10 cellular contexts compared by ENCODE assay signal in genomic region chr10:119575506-119575905, GRCh38. TPM values are rescaled to one million over a fixed set of nuclear protein-coding genes. Genes with fewer than 3 reads are reported as not detected.
DNase-seq lines count a peak whose midpoint lies in the region; ATAC-seq and TF ChIP-seq lines count a peak whose summit lies in the region.
"Had no signal": no experiment of that assay in that cellular context is flagged by ENCODE, and none has a peak within 500 bp of the region (broad histone marks: within the 10 kb centered on the region; RNA-seq: fewer than 3 reads in every experiment).

No MANE protein-coding gene starts in this region.

- H4K91ac ChIP-seq in H9 (ENCODE audit: insufficient read length, low read depth, low read length), result no peak overlapping the region

- no peak overlapping the region for H4K5ac ChIP-seq in H9 (ENCODE audit: insufficient read length, low read depth, low read length)

- H4K20me1 ChIP-seq in H9 (ENCODE audit: control insufficient read depth, insufficient read depth, insufficient read length), result no peaks in the 10 kb centered on the region

- H3K79me1 ChIP-seq in H9 (ENCODE audit: insufficient read depth, low read depth, low read length, poor library complexity, severe bottlenecking), result no peaks in the 10 kb centered on the region

- H2BK20ac ChIP-seq in H9 (ENCODE audit: low read depth, low read length, poor library complexity, severe bottlenecking), result no peak overlapping the region

- H2AFZ ChIP-seq in H9 (ENCODE audit: low read length), result no peak overlapping the region

- CTCF ChIA-PET in CD8-positive, alpha-beta T cell (lab: Charles Lee), result interaction anchor here (0.6 kb wide), 1 partner anchor 20 kb away, joined by 4 read pairs; no protein-coding TSS in a partner anchor

- TF ChIP-seq POLR2A in ovary (IDR thresholded peaks at IDR 0.05), result no peak

- intact Hi-C loops in CD8-positive, alpha-beta T cell (cut with DNase I, micrococcal nuclease), result no loop called here
- intact Hi-C loops in ovary (cut with DNase I), result no loop called here

- H3K4me1 Mint-ChIP-seq in CD8-positive, alpha-beta T cell (ENCODE audit: low read depth), result peaks cover 18% of the 10 kb centered on the region
- H3K4me1 Mint-ChIP-seq in memory B cell (no peaks in the 10 kb centered on the region), H9 (no peaks in the 10 kb centered on the region)

- H2BK12ac ChIP-seq in H9 (ENCODE audit: insufficient read length, low read depth, low read length), result no peak overlapping the region

- DNase-seq in CD8-positive, alpha-beta T cell, result peak in 4 of 7 experiments; percentile 8 to 27 (median 22)
- peak; percentile 70 for DNase-seq in Jurkat, Clone E6-1 (ENCODE audit: low read depth, low spot score)
- DNase-seq in activated naive CD4-positive, alpha-beta T cell treated with anti-CD3 and anti-CD28 coated beads, Interleukin-2, amount 50 U/mL, for 72 hours (ENCODE audit: low spot score in 2 of 2), result peak in 1 of 2 donors; percentile 8
- DNase-seq in memory B cell (ENCODE audit: low spot score in 2 of 2) (no peak), T-helper 9 cell (no peak), retina (no peak), H9 (no peak), ovary (no peak)
- DNase-seq: NCI-H1694, Peyer's patch had no signal

- no peaks in the 10 kb centered on the region for H3K23me2 ChIP-seq in H9 (ENCODE audit: insufficient read length, low read depth, low read length, poor library complexity, severe bottlenecking)

- H3K9me3 ChIP-seq in CD8-positive, alpha-beta T cell (ENCODE audit: low read length), result no peaks in the 10 kb centered on the region
- H3K9me3 ChIP-seq in H9 (ENCODE audit: control insufficient read depth, low read depth, low read length) (no peaks in the 10 kb centered on the region), ovary (no peaks in the 10 kb centered on the region)
- H3K9me3 ChIP-seq: Peyer's patch had no signal

- peak overlapping the region; percentile 2 for H3K4me3 Mint-ChIP-seq in CD8-positive, alpha-beta T cell
- H3K4me3 Mint-ChIP-seq in memory B cell, result no peak overlapping the region
- no peak overlapping the region for H3K4me3 Mint-ChIP-seq in H9

- H3K4me2 ChIP-seq in H9 (ENCODE audit: insufficient read depth, insufficient read length, low read length), result no peak overlapping the region

- H3K14ac ChIP-seq in H9 (ENCODE audit: insufficient read depth, low read length), result no peak overlapping the region

- no peak overlapping the region for H2BK15ac ChIP-seq in H9 (ENCODE audit: low read depth, low read length)

- ATAC-seq in CD8-positive, alpha-beta T cell, result peak; percentile 91
- peak; percentile 61 to 72 for ATAC-seq in activated naive CD4-positive, alpha-beta T cell treated with anti-CD3 and anti-CD28 coated beads, Interleukin-2, amount 50 U/mL, for 72 hours
- no peak for ATAC-seq in memory B cell (ENCODE audit: low read depth)

- H3K79me2 ChIP-seq in H9 (ENCODE audit: insufficient read depth, low read length), result no peaks in the 10 kb centered on the region

- no peak overlapping the region for H3K27ac ChIP-seq in CD8-positive, alpha-beta T cell (ENCODE audit: low read depth, low read length)
- no peak overlapping the region for H3K27ac ChIP-seq in H9 (ENCODE audit: insufficient read length, low read depth, low read length)
- H3K27ac ChIP-seq in ovary, result no peak overlapping the region
- H3K27ac ChIP-seq: Peyer's patch had no signal

- H3K27me3 ChIP-seq in CD8-positive, alpha-beta T cell (ENCODE audit: insufficient read depth, low read length), result no peaks in the 10 kb centered on the region
- no peaks in the 10 kb centered on the region for H3K27me3 ChIP-seq in H9 (ENCODE audit: insufficient read depth, low read length)
- H3K27me3 ChIP-seq in ovary, result no peaks in the 10 kb centered on the region
- H3K27me3 ChIP-seq: Peyer's patch had no signal

- H3K4me3 ChIP-seq in CD8-positive, alpha-beta T cell (ENCODE audit: low read depth, low read length), result no peak overlapping the region
- no peak overlapping the region for H3K4me3 ChIP-seq in Jurkat, Clone E6-1 (ENCODE audit: low read length)
- H3K4me3 ChIP-seq in ovary, result no peak overlapping the region
- H3K4me3 ChIP-seq: Peyer's patch had no signal

- peaks cover 64% of the 10 kb centered on the region for H3K36me3 Mint-ChIP-seq in CD8-positive, alpha-beta T cell
- H3K36me3 Mint-ChIP-seq in activated naive CD4-positive, alpha-beta T cell treated with anti-CD3 and anti-CD28 coated beads, Interleukin-2, amount 50 U/mL, for 72 hours, result peaks cover 15 to 39% of the 10 kb centered on the region in 2 donors
- H3K36me3 Mint-ChIP-seq in memory B cell (peaks cover 21% of the 10 kb centered on the region), H9 (ENCODE audit: insufficient read depth in 1 of 3, low read depth in 3 of 3) (peaks cover 30 to 57% (median 50%) of the 10 kb centered on the region in 3 experiments; a peak in 6 of 7 replicates)

- H3K36me3 ChIP-seq in CD8-positive, alpha-beta T cell (ENCODE audit: insufficient read depth, low read length), result peaks cover 29% of the 10 kb centered on the region
- no peaks in the 10 kb centered on the region for H3K36me3 ChIP-seq in ovary

- H3K4me1 ChIP-seq in CD8-positive, alpha-beta T cell (ENCODE audit: insufficient read depth, low read length), result peaks cover 17% of the 10 kb centered on the region
- H3K4me1 ChIP-seq in H9 (ENCODE audit: insufficient read depth, low read length) (no peaks in the 10 kb centered on the region), ovary (ENCODE audit: insufficient read depth) (no peaks in the 10 kb centered on the region)
- H3K4me1 ChIP-seq: Peyer's patch had no signal

- no peak overlapping the region for H4K8ac ChIP-seq in H9 (replicated peaks; ENCODE audit: insufficient read length, low read depth, low read length)

- WGBS in H9 (ENCODE audit: extremely low coverage, insufficient read length, low lambda C conversion rate), result no CpG with 5 or more reads among the region's 5 CpGs
- 20 to 40% (median 22%) methylated on average over 5 of the region's 5 CpGs for WGBS in ovary, 3 donors

- H2BK120ac ChIP-seq in H9 (ENCODE audit: low read depth, low read length, poor library complexity, severe bottlenecking), result no peak overlapping the region

- no peak overlapping the region for H3K4ac ChIP-seq in H9 (ENCODE audit: low read depth, low read length)

- no peak for TF ChIP-seq EP300 in ovary (IDR thresholded peaks at IDR 0.05)

- H3K27ac Mint-ChIP-seq in CD8-positive, alpha-beta T cell, result peak overlapping the region; percentile 86
- peak overlapping the region in 1 of 2 donors; percentile 81 for H3K27ac Mint-ChIP-seq in activated naive CD4-positive, alpha-beta T cell treated with anti-CD3 and anti-CD28 coated beads, Interleukin-2, amount 50 U/mL, for 72 hours
- H3K27ac Mint-ChIP-seq in memory B cell (peak overlapping the region; percentile 7), H9 (no peak overlapping the region)

- no peak overlapping the region for H3K56ac ChIP-seq in H9 (ENCODE audit: insufficient read length, low read depth, low read length)

- no peak overlapping the region for H3T11ph ChIP-seq in H9 (ENCODE audit: low read length)

- no peak overlapping the region for H3K9ac ChIP-seq in H9 (ENCODE audit: extremely low read depth, insufficient read length, low read length)

- H3K27me3 Mint-ChIP-seq in CD8-positive, alpha-beta T cell (ENCODE audit: low read depth), result no peaks in the 10 kb centered on the region
- H3K27me3 Mint-ChIP-seq in memory B cell, result no peaks in the 10 kb centered on the region
- no peaks in the 10 kb centered on the region for H3K27me3 Mint-ChIP-seq in H9 (ENCODE audit: low read depth)

- no peak overlapping the region for H2BK5ac ChIP-seq in H9 (ENCODE audit: insufficient read length, low read length)

- H3K18ac ChIP-seq in H9 (ENCODE audit: insufficient read length, low read depth, low read length), result no peak overlapping the region

- H3K23ac ChIP-seq in H9 (ENCODE audit: insufficient read length, low read depth, low read length), result no peak overlapping the region

- POLR2A ChIA-PET in CD8-positive, alpha-beta T cell (lab: Charles Lee), result interaction anchor here (0.8 kb wide), 1 partner anchor 33 kb away, joined by 4 read pairs; the partner anchor contains the start of gene RGS10

- TF ChIP-seq CTCF in CD8-positive, alpha-beta T cell (IDR thresholded peaks at IDR 0.05), result no peak
- TF ChIP-seq CTCF in H9 (conservative IDR thresholded peaks at IDR 0.05) (no peak), ovary (IDR thresholded peaks at IDR 0.05) (no peak)

- no peaks in the 10 kb centered on the region for H3K9me3 Mint-ChIP-seq in CD8-positive, alpha-beta T cell
- no peaks in the 10 kb centered on the region for H3K9me3 Mint-ChIP-seq in activated naive CD4-positive, alpha-beta T cell treated with anti-CD3 and anti-CD28 coated beads, Interleukin-2, amount 50 U/mL, for 72 hours
- H3K9me3 Mint-ChIP-seq in memory B cell (no peaks in the 10 kb centered on the region), H9 (no peaks in the 10 kb centered on the region)

- H2AK5ac ChIP-seq in H9 (ENCODE audit: insufficient read length, low read length), result no peak overlapping the region

RNA-seq across cellular contexts. Expression of gene TIAL1, which starts 21.3 kb away (rescaled TPM):
- total RNA-seq in CD8-positive, alpha-beta T cell, result 100 to 1,000 TPM; 159 to 172 TPM
- 112 TPM for polyA plus RNA-seq in Jurkat, Clone E6-1 (2012; ENCODE audit: insufficient read depth, insufficient read length)
- 100 to 1,000 TPM; 208 to 219 TPM for total RNA-seq in activated naive CD4-positive, alpha-beta T cell treated with anti-CD3 and anti-CD28 coated beads, Interleukin-2, amount 50 U/mL, for 72 hours
- 146 and 152 TPM in 2 replicates for total RNA-seq in H9 (2021)
- 100 to 1,000 TPM in 4 of 7 donors, 10 to 100 TPM in 3; 58.9 to 113 (median 110) TPM for total RNA-seq in ovary
- polyA plus RNA-seq in ovary, result 10 to 100 TPM; 48.2 to 99.5 TPM

RNA-seq across cellular contexts. Expression of gene RGS10, which starts 33.0 kb away (rescaled TPM):
- 100 to 1,000 TPM; 145 to 152 TPM for total RNA-seq in CD8-positive, alpha-beta T cell
- polyA plus RNA-seq in Jurkat, Clone E6-1 (2012; ENCODE audit: insufficient read depth, insufficient read length), result 99.4 TPM
- 100 to 1,000 TPM; 183 to 251 TPM for total RNA-seq in activated naive CD4-positive, alpha-beta T cell treated with anti-CD3 and anti-CD28 coated beads, Interleukin-2, amount 50 U/mL, for 72 hours
- total RNA-seq in H9 (2021) (9.8 and 10.6 TPM in 2 replicates), ovary (10 to 100 TPM in 6 of 7 donors, 1 to 10 TPM in 1; 7.6 to 44.5 (median 15.4) TPM)
- polyA plus RNA-seq in ovary, result 10 to 100 TPM; 57.3 to 63.3 TPM

Comparison
In these comparisons a context has a peak if more than half of its experiments do, and no peak if none do; other contexts are left out.
1. DNase-seq: peak in CD8-positive, alpha-beta T cell (4 of 7) and Jurkat, Clone E6-1 (single experiment); none in memory B cell (0 of 2), T-helper 9 cell (single experiment), retina (single experiment), H9 (single experiment) and ovary (0 of 5).
2. H3K27ac Mint-ChIP-seq: peak in CD8-positive, alpha-beta T cell (single experiment) and memory B cell (single experiment); none in H9 (0 of 3).